Comparison of ENCODE assay signal across 14 cellular contexts in genomic region chr5:14707811-14708210, GRCh38. TPM values are rescaled to one million over a fixed set of nuclear protein-coding genes. Genes with fewer than 3 reads are reported as not detected.
DNase-seq lines count a peak whose midpoint lies in the region; ATAC-seq lines count a peak whose summit lies in the region.
"Had no signal": no experiment of that assay in that cellular context is flagged by ENCODE, and none has a peak within 500 bp of the region (broad histone marks: within the 10 kb centered on the region; RNA-seq: fewer than 3 reads in every experiment).

No MANE protein-coding gene starts in this region.

- POLR2A ChIA-PET in activated CD4-positive, alpha-beta T cell treated with anti-CD3 and anti-CD28 coated beads, Interleukin-2, amount 10 ng/mL, durations not matched to agents 7 days and 5 days (lab: Charles Lee): interaction anchor here (0.5 to 1.1 kb wide), 2 partner anchors 11 to 22 kb away, joined by 3 read pairs; no protein-coding TSS in a partner anchor

- H3K9me3 ChIP-seq in effector memory CD4-positive, alpha-beta T cell (ENCODE audit: control insufficient read depth, low read length): no peaks in the 10 kb centered on the region
- H3K9me3 ChIP-seq: gastrocnemius medialis, lower lobe of right lung had no signal

- peaks cover 29% of the 10 kb centered on the region for H3K36me3 ChIP-seq in effector memory CD4-positive, alpha-beta T cell (ENCODE audit: control insufficient read depth, insufficient read depth, low read length)

- no peak for DNase-seq in activated CD4-positive, alpha-beta T cell treated with anti-CD3 and anti-CD28 coated beads, Interleukin-2, amount 10 ng/mL, durations not matched to agents 7 days and 5 days
- DNase-seq in activated CD4-positive, alpha-beta T cell treated with anti-CD3 and anti-CD28 coated beads, Interleukin-2, amount 50 U/mL, for 48 hours: no peak
- DNase-seq in T-helper 2 cell treated with Interferon-gamma antibody and Interleukin-4, amounts not matched to agents 5 μg/mL and 100 μg/mL, for 36 hours (ENCODE audit: low spot score): no peak
- DNase-seq in effector memory CD4-positive, alpha-beta T cell: no peak
- no peak for DNase-seq in stimulated activated effector memory CD8-positive, alpha-beta T cell treated with anti-CD3 and anti-CD28 coated beads, Interleukin-12 subunit alpha, Interleukin-12 subunit beta, amount 100 ng/mL, for 72 hours (ENCODE audit: low spot score in 2 of 2)
- no peak for DNase-seq in GDM1 (lab: John Stamatoyannopoulos, UW)
- no peak for DNase-seq in COLO829 (ENCODE audit: low spot score)
- DNase-seq: COR-L47, gastrocnemius medialis, lower lobe of right lung, NCI-H1694 treated with DMSO at 0.1 percent for 48 hours, NCI-H446 treated with DMSO at 0.1 percent for 48 hours, retina had no signal

- H3K27me3 ChIP-seq in effector memory CD4-positive, alpha-beta T cell (replicated peaks; ENCODE audit: control insufficient read depth, insufficient read depth, low read length, poor library complexity, severe bottlenecking): no peaks in the 10 kb centered on the region
- H3K27me3 ChIP-seq: gastrocnemius medialis had no signal

- CTCF ChIA-PET in activated CD4-positive, alpha-beta T cell treated with anti-CD3 and anti-CD28 coated beads, Interleukin-2, amount 10 ng/mL, durations not matched to agents 7 days and 5 days (lab: Charles Lee): interaction anchor here (0.7 to 1.8 kb wide), 8 partner anchors 12 to 383 kb away, joined by 3 to 7 read pairs (median 4); no protein-coding TSS in a partner anchor

- H3K4me1 Mint-ChIP-seq in activated CD4-positive, alpha-beta T cell treated with anti-CD3 and anti-CD28 coated beads, Interleukin-2, amount 10 ng/mL, durations not matched to agents 7 days and 5 days: peaks cover 67% of the 10 kb centered on the region
- peaks cover 68% of the 10 kb centered on the region for H3K4me1 Mint-ChIP-seq in T-helper 2 cell treated with Interferon-gamma antibody and Interleukin-4, amounts not matched to agents 5 μg/mL and 100 μg/mL, for 36 hours (ENCODE audit: low read depth)
- peaks cover 77% of the 10 kb centered on the region for H3K4me1 Mint-ChIP-seq in stimulated activated effector memory CD8-positive, alpha-beta T cell treated with anti-CD3 and anti-CD28 coated beads, Interleukin-12 subunit alpha, Interleukin-12 subunit beta, amount 100 ng/mL, for 72 hours

- peaks cover 38% of the 10 kb centered on the region for H3K4me1 ChIP-seq in effector memory CD4-positive, alpha-beta T cell (ENCODE audit: control insufficient read depth, insufficient read depth, low read length, poor library complexity, severe bottlenecking)
- H3K4me1 ChIP-seq: lower lobe of right lung had no signal

- ATAC-seq in stimulated activated effector memory CD8-positive, alpha-beta T cell treated with anti-CD3 and anti-CD28 coated beads, Interleukin-12 subunit alpha, Interleukin-12 subunit beta, amount 100 ng/mL, for 72 hours: no peak
- no peak for ATAC-seq in HG03196 (IDR thresholded peaks at IDR 0.05; ENCODE audit: unreplicated experiment)
- ATAC-seq: gastrocnemius medialis, lower lobe of right lung had no signal

- H3K27ac Mint-ChIP-seq in activated CD4-positive, alpha-beta T cell treated with anti-CD3 and anti-CD28 coated beads, Interleukin-2, amount 10 ng/mL, durations not matched to agents 7 days and 5 days: peak overlapping the region; percentile 98
- H3K27ac Mint-ChIP-seq in T-helper 2 cell treated with Interferon-gamma antibody and Interleukin-4, amounts not matched to agents 5 μg/mL and 100 μg/mL, for 36 hours: peak overlapping the region; percentile 100
- peak overlapping the region; percentile 88 for H3K27ac Mint-ChIP-seq in stimulated activated effector memory CD8-positive, alpha-beta T cell treated with anti-CD3 and anti-CD28 coated beads, Interleukin-12 subunit alpha, Interleukin-12 subunit beta, amount 100 ng/mL, for 72 hours

- H3K27ac ChIP-seq in effector memory CD4-positive, alpha-beta T cell (ENCODE audit: insufficient read depth, low read length, poor library complexity, severe bottlenecking): peak overlapping the region; percentile 76
- H3K27ac ChIP-seq: lower lobe of right lung had no signal

- peaks cover 92% of the 10 kb centered on the region for H3K36me3 Mint-ChIP-seq in activated CD4-positive, alpha-beta T cell treated with anti-CD3 and anti-CD28 coated beads, Interleukin-2, amount 10 ng/mL, durations not matched to agents 7 days and 5 days (ENCODE audit: low read depth)
- peaks cover 93% of the 10 kb centered on the region for H3K36me3 Mint-ChIP-seq in T-helper 2 cell treated with Interferon-gamma antibody and Interleukin-4, amounts not matched to agents 5 μg/mL and 100 μg/mL, for 36 hours (ENCODE audit: low read depth)
- peaks cover 100% of the 10 kb centered on the region for H3K36me3 Mint-ChIP-seq in stimulated activated effector memory CD8-positive, alpha-beta T cell treated with anti-CD3 and anti-CD28 coated beads, Interleukin-12 subunit alpha, Interleukin-12 subunit beta, amount 100 ng/mL, for 72 hours

- H3K4me3 Mint-ChIP-seq in activated CD4-positive, alpha-beta T cell treated with anti-CD3 and anti-CD28 coated beads, Interleukin-2, amount 10 ng/mL, durations not matched to agents 7 days and 5 days: no peak overlapping the region
- peak overlapping the region; percentile 58 for H3K4me3 Mint-ChIP-seq in T-helper 2 cell treated with Interferon-gamma antibody and Interleukin-4, amounts not matched to agents 5 μg/mL and 100 μg/mL, for 36 hours
- H3K4me3 Mint-ChIP-seq in stimulated activated effector memory CD8-positive, alpha-beta T cell treated with anti-CD3 and anti-CD28 coated beads, Interleukin-12 subunit alpha, Interleukin-12 subunit beta, amount 100 ng/mL, for 72 hours: no peak overlapping the region

- no peak overlapping the region for H3K4me3 ChIP-seq in effector memory CD4-positive, alpha-beta T cell (ENCODE audit: insufficient read depth, low read depth, low read length, poor library complexity, severe bottlenecking)
- H3K4me3 ChIP-seq: gastrocnemius medialis, lower lobe of right lung had no signal

- H3K9me3 Mint-ChIP-seq in activated CD4-positive, alpha-beta T cell treated with anti-CD3 and anti-CD28 coated beads, Interleukin-2, amount 10 ng/mL, durations not matched to agents 7 days and 5 days: no peaks in the 10 kb centered on the region
- H3K9me3 Mint-ChIP-seq in T-helper 2 cell treated with Interferon-gamma antibody and Interleukin-4, amounts not matched to agents 5 μg/mL and 100 μg/mL, for 36 hours: no peaks in the 10 kb centered on the region
- H3K9me3 Mint-ChIP-seq in stimulated activated effector memory CD8-positive, alpha-beta T cell treated with anti-CD3 and anti-CD28 coated beads, Interleukin-12 subunit alpha, Interleukin-12 subunit beta, amount 100 ng/mL, for 72 hours: no peaks in the 10 kb centered on the region

- no peaks in the 10 kb centered on the region for H3K27me3 Mint-ChIP-seq in activated CD4-positive, alpha-beta T cell treated with anti-CD3 and anti-CD28 coated beads, Interleukin-2, amount 10 ng/mL, durations not matched to agents 7 days and 5 days
- H3K27me3 Mint-ChIP-seq in T-helper 2 cell treated with Interferon-gamma antibody and Interleukin-4, amounts not matched to agents 5 μg/mL and 100 μg/mL, for 36 hours (ENCODE audit: low read depth): no peaks in the 10 kb centered on the region

RNA-seq across cellular contexts. Expression of gene OTULIN, which starts 43.3 kb away (rescaled TPM):
- total RNA-seq in activated CD4-positive, alpha-beta T cell treated with anti-CD3 and anti-CD28 coated beads, Interleukin-2, amount 10 ng/mL, durations not matched to agents 7 days and 5 days: 10 to 100 TPM; 62.5 to 63.2 TPM
